Comparison of ENCODE assay signal across 8 cellular contexts in the genomic region with DNA sequence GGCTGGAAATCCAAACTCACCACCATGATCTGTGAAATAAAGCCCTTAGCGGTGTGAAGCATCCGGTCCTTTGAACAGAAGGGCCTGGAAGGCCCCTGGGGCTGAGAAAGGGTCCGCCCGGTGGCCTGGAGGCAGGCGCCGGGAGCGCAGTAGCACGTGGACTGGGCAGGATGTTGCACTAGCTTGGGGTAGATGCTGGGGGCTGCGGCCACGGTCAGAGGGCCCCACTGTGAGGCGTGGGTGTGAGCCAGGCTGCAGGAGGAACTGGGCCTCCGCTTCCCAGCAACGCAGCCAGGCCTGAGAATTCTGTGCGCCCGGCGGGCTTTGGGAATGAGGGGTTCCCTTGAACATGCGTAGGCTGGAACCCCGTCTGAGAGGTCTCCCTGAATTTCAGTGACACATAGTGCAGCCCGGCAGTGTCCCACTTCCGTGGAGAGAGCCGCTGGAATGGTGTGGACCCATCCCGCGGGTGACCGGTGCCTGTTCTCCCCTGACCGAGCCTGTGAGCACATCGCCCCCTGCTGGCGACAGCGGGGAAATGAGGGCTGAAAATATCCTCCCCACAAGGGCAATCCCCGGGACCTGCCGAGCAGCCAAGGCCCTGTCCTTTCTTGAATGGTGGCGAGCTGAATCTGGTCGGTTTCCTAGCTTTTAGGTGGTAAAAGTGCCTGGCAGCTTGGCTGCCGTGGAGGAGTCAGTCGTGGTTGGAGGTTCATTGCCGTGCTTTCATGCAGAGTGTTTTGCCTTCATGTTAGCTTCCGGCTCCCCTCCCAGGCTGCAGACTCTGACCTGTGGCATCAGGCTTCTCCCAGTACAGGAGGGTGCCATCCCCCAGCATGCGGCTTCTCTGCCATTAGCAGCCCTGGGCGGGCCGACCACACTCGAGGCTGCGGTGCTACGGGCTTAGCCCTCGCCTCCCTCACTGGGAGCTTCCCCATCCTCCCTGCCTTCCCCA. TPM values are rescaled to one million over a fixed set of nuclear protein-coding genes. Genes with fewer than 3 reads are reported as not detected.
DNase-seq lines count a peak whose midpoint lies in the region; ATAC-seq and TF ChIP-seq lines count a peak whose summit lies in the region.

No MANE protein-coding gene starts in this region.

- H3K27me3 ChIP-seq in ascending aorta = no peaks in the 10 kb centered on the region

- H3K9me3 ChIP-seq in T-helper 17 cell (ENCODE audit: control insufficient read depth, low read length, poor library complexity, severe bottlenecking) = no peaks in the 10 kb centered on the region
- no peaks in the 10 kb centered on the region for H3K9me3 ChIP-seq in ascending aorta

- H3K4me1 ChIP-seq in ascending aorta = no peaks in the 10 kb centered on the region

- no peak overlapping the region for H3K4me3 ChIP-seq in AG10803 (ENCODE audit: low read length)
- H3K4me3 ChIP-seq in ascending aorta = no peak overlapping the region

- H3K4me3 Mint-ChIP-seq in T-helper 17 cell = no peak overlapping the region

- peak; percentile 83 for TF ChIP-seq CTCF in AG10803 (conservative IDR thresholded peaks at IDR 0.05; ENCODE audit: low read length)
- peak; percentile 48 to 84 (median 79) for TF ChIP-seq CTCF in ascending aorta (IDR thresholded peaks at IDR 0.05)

- peaks cover 4% of the 10 kb centered on the region for H3K27me3 Mint-ChIP-seq in T-helper 17 cell

- no peak overlapping the region for H3K27ac ChIP-seq in ascending aorta

- ATAC-seq in GM18520 (IDR thresholded peaks at IDR 0.05; ENCODE audit: unreplicated experiment) (peak; percentile 48), HG03442 (IDR thresholded peaks at IDR 0.05; ENCODE audit: unreplicated experiment) (peak; percentile 76), T-helper 17 cell (peak; percentile 89), sciatic nerve (peak; percentile 89)

- intact Hi-C loops in ascending aorta (cut with DNase I) = no loop called here
- intact Hi-C loops in sciatic nerve (cut with DNase I) = loop anchor here (2.0 kb wide), 1 partner anchor 75 kb away; no protein-coding TSS in a partner anchor

- H3K4me1 Mint-ChIP-seq in T-helper 17 cell = no peaks in the 10 kb centered on the region

- peaks cover 2% of the 10 kb centered on the region for H3K36me3 Mint-ChIP-seq in T-helper 17 cell (ENCODE audit: low read depth)

- H3K36me3 ChIP-seq in ascending aorta = peaks cover 0 to 2% of the 10 kb centered on the region in 2 donors

- DNase-seq in AG10803 (ENCODE audit: low read depth) = peak; percentile 38
- peak; percentile 45 to 60 (median 53) for DNase-seq in T-helper 17 cell
- DNase-seq in ascending aorta (ENCODE audit: low spot score in 2 of 2) = no peak
- DNase-seq in hepatic stellate cell (ENCODE audit: low spot score) = peak; percentile 88
- peak; percentile 83 for DNase-seq in sciatic nerve (ENCODE audit: low spot score)
- DNase-seq in DMS79 (lab: John Stamatoyannopoulos, UW) = no peak

- H3K27ac Mint-ChIP-seq in T-helper 17 cell = no peak overlapping the region

RNA-seq across cellular contexts. Expression of a gene that starts 43.8 kb away (rescaled TPM):
- 10 to 100 TPM; 73.8 to 74.9 TPM for total RNA-seq in T-helper 17 cell
- total RNA-seq in ascending aorta = 15.8 TPM
- total RNA-seq in sciatic nerve = 46.5 TPM

RNA-seq across cellular contexts. Expression of a gene that starts 45.5 kb away (rescaled TPM):
- under 1 TPM; 0.23 to 0.60 TPM for total RNA-seq in T-helper 17 cell
- total RNA-seq in ascending aorta = 7.9 TPM
- total RNA-seq in sciatic nerve = 37.1 TPM

Comparison
In these comparisons a context has a peak if more than half of its experiments do, and no peak if none do; other contexts are left out.
1. DNase-seq: peak in AG10803 (single experiment), T-helper 17 cell (3 of 3), hepatic stellate cell (single experiment) and sciatic nerve (single experiment); none in ascending aorta (0 of 2) and DMS79 (single experiment).
2. Peak in every context shown above with its lines, with median percentiles within 50 percentile points of each other: ATAC-seq.